ENCODE assay signal across 30 cellular contexts in genomic region chr3:57837686-57838085, GRCh38.
"Had no signal": no experiment of that assay in that cellular context is flagged by ENCODE, and none has a peak within 500 bp of the region (broad histone marks: within the 10 kb centered on the region; RNA-seq: fewer than 3 reads in every experiment).

No MANE protein-coding gene starts in this region.

- H3K27me3 Mint-ChIP-seq: naive B cell; stimulated activated naive CD8-positive, alpha-beta T cell treated with anti-CD3 and anti-CD28 coated beads, Interleukin-15, Interleukin-2, amounts not matched to agents 100 ng/mL and 50 ng/mL, for 24 hours had no signal

- H3K36me3 ChIP-seq: pancreas, prostate gland, thoracic aorta had no signal

- H3K4me1 Mint-ChIP-seq: neural crest cell had no signal

- DNase-seq: hippocampal formation; kidney; left colon; left lung; lower lobe of right lung; mesendoderm; naive B cell; nucleus accumbens; pancreas; posterior cingulate gyrus; retina; right cardiac atrium; stimulated activated CD4-positive, alpha-beta T cell treated with anti-CD3 and anti-CD28 coated beads, Interleukin-12 subunit alpha, Interleukin-12 subunit beta, amount 100 ng/mL, for 4 hours; stimulated activated CD4-positive, alpha-beta T cell treated with anti-CD3 and anti-CD28 coated beads, Interleukin-15, amount 100 ng/mL, for 24 hours; stimulated activated CD4-positive, alpha-beta T cell treated with anti-CD3 and anti-CD28 coated beads, Interleukin-2, amount 100 ng/mL, for 24 hours; stimulated activated CD4-positive, alpha-beta T cell treated with anti-CD3 and anti-CD28 coated beads, Interleukin-4, amount 100 ng/mL, for 1 hour; stimulated activated naive CD4-positive, alpha-beta T cell; tibial artery; trophoblast cell; upper lobe of right lung had no signal

- H3K4me3 Mint-ChIP-seq: mesothelial cell of epicardium; naive B cell; nephron; neural crest cell; stimulated activated naive CD8-positive, alpha-beta T cell treated with anti-CD3 and anti-CD28 coated beads, Interleukin-15, Interleukin-2, amounts not matched to agents 100 ng/mL and 50 ng/mL, for 24 hours had no signal

- H3K4me1 ChIP-seq: left lung, lower lobe of right lung, prostate gland, suprapubic skin, tibial artery, upper lobe of right lung had no signal

- FAIRE-seq: kidney, pancreas, urothelium cell line had no signal

- H3K4me3 ChIP-seq: left lung, lower lobe of right lung, pancreas, prostate gland, skin epidermis, suprapubic skin, thoracic aorta, tibial artery, upper lobe of right lung had no signal

- H3K27ac ChIP-seq: left lung, lower lobe of right lung, pancreas, prostate gland, skin epidermis, suprapubic skin, thoracic aorta, tibial artery, upper lobe of right lung had no signal

- H3K27ac Mint-ChIP-seq: nephron; stimulated activated naive CD8-positive, alpha-beta T cell treated with anti-CD3 and anti-CD28 coated beads, Interleukin-15, Interleukin-2, amounts not matched to agents 100 ng/mL and 50 ng/mL, for 24 hours had no signal

- ATAC-seq: left lung, lower lobe of right lung, pancreas, right cardiac atrium, sciatic nerve, upper lobe of right lung had no signal

- H3K9me3 Mint-ChIP-seq: mesothelial cell of epicardium; naive B cell; nephron; neural crest cell; stimulated activated naive CD8-positive, alpha-beta T cell treated with anti-CD3 and anti-CD28 coated beads, Interleukin-15, Interleukin-2, amounts not matched to agents 100 ng/mL and 50 ng/mL, for 24 hours had no signal

- H3K27me3 ChIP-seq: left lung, pancreas, suprapubic skin, tibial artery, upper lobe of right lung had no signal

- H3K9me3 ChIP-seq: left lung, lower lobe of right lung, pancreas, prostate gland, suprapubic skin, thoracic aorta, tibial artery, upper lobe of right lung had no signal
